In genomic region chr10:69660296-69660695, GRCh38 we compare ENCODE assay signal across 33 cellular contexts. TPM values are rescaled to one million over a fixed set of nuclear protein-coding genes. Genes with fewer than 3 reads are reported as not detected.
"Had no signal": no experiment of that assay in that cellular context is flagged by ENCODE, and none has a peak within 500 bp of the region (broad histone marks: within the 10 kb centered on the region; RNA-seq: fewer than 3 reads in every experiment).

No MANE protein-coding gene starts in this region.

- H2AFZ ChIP-seq: neural progenitor cell, parathyroid adenoma had no signal

- H3K9me3 ChIP-seq: neutrophil, ovary, psoas muscle, right lobe of liver, sigmoid colon, suprapubic skin, testis, tibial artery, transverse colon, upper lobe of right lung, uterus had no signal

- H3K27ac ChIP-seq: neural progenitor cell, neutrophil, ovary, parathyroid adenoma, psoas muscle, right lobe of liver, sigmoid colon, suprapubic skin, testis, tibial artery, transverse colon, upper lobe of right lung, uterus had no signal

- H3K27me3 ChIP-seq: neural progenitor cell, ovary, right lobe of liver, testis, uterus had no signal

- H3K4me3 ChIP-seq: neural progenitor cell, ovary, psoas muscle, right lobe of liver, sigmoid colon, suprapubic skin, testis, tibial artery, transverse colon, upper lobe of right lung, uterus had no signal

- DNase-seq: naive B cell; naive thymus-derived CD8-positive, alpha-beta T cell; nucleus accumbens; ovary; right cardiac atrium; right lobe of liver; sigmoid colon; small intestine; stimulated activated CD4-positive, alpha-beta T cell treated with anti-CD3 and anti-CD28 coated beads, Interleukin-12 subunit alpha, Interleukin-12 subunit beta, amount 100 ng/mL, for 4 hours; stimulated activated CD4-positive, alpha-beta T cell treated with anti-CD3 and anti-CD28 coated beads, Interleukin-1b, Interleukin-23, amount 100 ng/mL, for 48 hours; stimulated activated CD4-positive, alpha-beta T cell treated with anti-CD3 and anti-CD28 coated beads, Interleukin-4, amount 100 ng/mL, for 1 hour; stimulated activated CD4-positive, alpha-beta T cell treated with anti-CD3 and anti-CD28 coated beads, Interleukin-4, amount 100 ng/mL, for 4 hours; stimulated activated CD8-positive, alpha-beta memory T cell treated with anti-CD3 and anti-CD28 coated beads, Interleukin-4, amount 100 ng/mL, for 48 hours; stimulated activated naive CD4-positive, alpha-beta T cell; stimulated activated naive CD8-positive, alpha-beta T cell treated with anti-CD3 and anti-CD28 coated beads, Interleukin-15, amount 100 ng/mL, for 72 hours; stimulated activated naive CD8-positive, alpha-beta T cell treated with anti-CD3 and anti-CD28 coated beads, Interleukin-15, Interleukin-2, amounts not matched to agents 100 U/mL and 50 U/mL, for 24 hours; substantia nigra; testis; tibial artery; transverse colon; upper lobe of right lung; uterus had no signal

- H3K27ac Mint-ChIP-seq: naive B cell; naive thymus-derived CD8-positive, alpha-beta T cell; natural killer cell treated with Interleukin-12 subunit alpha and Interleukin-12 subunit beta and Interleukin-15 and Interleukin-18, amount 100 ng/mL, for 72 hours; neural progenitor cell; progenitor cell of endocrine pancreas; stimulated activated memory B cell treated with anti-CD40 and anti-IgM and Interleukin-4, amounts not matched to agents 10 μg/mL and 1 μg/mL and 100 μg/mL, for 72 hours; stimulated activated naive CD8-positive, alpha-beta T cell treated with anti-CD3 and anti-CD28 coated beads, Interleukin-15, amount 100 ng/mL, for 72 hours; type B pancreatic cell had no signal

- H3K9me3 Mint-ChIP-seq: naive B cell; naive thymus-derived CD8-positive, alpha-beta T cell; natural killer cell treated with Interleukin-12 subunit alpha and Interleukin-12 subunit beta and Interleukin-15 and Interleukin-18, amount 100 ng/mL, for 72 hours; neural progenitor cell; stimulated activated memory B cell treated with anti-CD40 and anti-IgM and Interleukin-4, amounts not matched to agents 10 μg/mL and 1 μg/mL and 100 μg/mL, for 72 hours; stimulated activated naive CD8-positive, alpha-beta T cell treated with anti-CD3 and anti-CD28 coated beads, Interleukin-15, amount 100 ng/mL, for 72 hours; type B pancreatic cell had no signal

- H3K4me1 Mint-ChIP-seq: naive B cell; stimulated activated memory B cell treated with anti-CD40 and anti-IgM and Interleukin-4, amounts not matched to agents 10 μg/mL and 1 μg/mL and 100 μg/mL, for 72 hours; stimulated activated naive CD8-positive, alpha-beta T cell treated with anti-CD3 and anti-CD28 coated beads, Interleukin-15, amount 100 ng/mL, for 72 hours had no signal

- H3K4me3 Mint-ChIP-seq: naive B cell; naive thymus-derived CD8-positive, alpha-beta T cell; natural killer cell treated with Interleukin-12 subunit alpha and Interleukin-12 subunit beta and Interleukin-15 and Interleukin-18, amount 100 ng/mL, for 72 hours; neural progenitor cell; stimulated activated memory B cell treated with anti-CD40 and anti-IgM and Interleukin-4, amounts not matched to agents 10 μg/mL and 1 μg/mL and 100 μg/mL, for 72 hours; stimulated activated naive CD8-positive, alpha-beta T cell treated with anti-CD3 and anti-CD28 coated beads, Interleukin-15, amount 100 ng/mL, for 72 hours; type B pancreatic cell had no signal

- H3K9ac ChIP-seq: neural progenitor cell, parathyroid adenoma had no signal

- H3K36me3 ChIP-seq: neural progenitor cell, neutrophil, ovary, right lobe of liver, sigmoid colon, suprapubic skin, tibial artery, transverse colon, upper lobe of right lung, uterus had no signal

- H3K36me3 Mint-ChIP-seq: naive B cell; naive thymus-derived CD8-positive, alpha-beta T cell; natural killer cell treated with Interleukin-12 subunit alpha and Interleukin-12 subunit beta and Interleukin-15 and Interleukin-18, amount 100 ng/mL, for 72 hours; neural progenitor cell; stimulated activated memory B cell treated with anti-CD40 and anti-IgM and Interleukin-4, amounts not matched to agents 10 μg/mL and 1 μg/mL and 100 μg/mL, for 72 hours; type B pancreatic cell had no signal

- ATAC-seq: naive thymus-derived CD8-positive, alpha-beta T cell; natural killer cell treated with Interleukin-12 subunit alpha and Interleukin-12 subunit beta and Interleukin-15 and Interleukin-18, amount 100 ng/mL, for 72 hours; psoas muscle; right cardiac atrium; right lobe of liver; stimulated activated memory B cell treated with anti-CD40 and anti-IgM and Interleukin-4, amounts not matched to agents 10 μg/mL and 1 μg/mL and 100 μg/mL, for 72 hours; stimulated activated naive CD8-positive, alpha-beta T cell treated with anti-CD3 and anti-CD28 coated beads, Interleukin-15, amount 100 ng/mL, for 72 hours; stimulated activated naive CD8-positive, alpha-beta T cell treated with anti-CD3 and anti-CD28 coated beads, Interleukin-15, Interleukin-2, amounts not matched to agents 100 U/mL and 50 U/mL, for 24 hours; upper lobe of right lung had no signal

- H3K4me1 ChIP-seq: parathyroid adenoma, right lobe of liver, sigmoid colon, suprapubic skin, testis, tibial artery, transverse colon, upper lobe of right lung, uterus had no signal

- H3K4me2 ChIP-seq: neural progenitor cell had no signal

RNA-seq across cellular contexts. Expression of gene FAM241B, which starts 30.2 kb away (rescaled TPM):
- total RNA-seq: skeletal muscle tissue, urinary bladder had no signal
